ENCODE assay signal across 10 cellular contexts in genomic region chr3:42975955-42976354, GRCh38. TPM values are rescaled to one million over a fixed set of nuclear protein-coding genes. Genes with fewer than 3 reads are reported as not detected.
"Had no signal": no experiment of that assay in that cellular context is flagged by ENCODE, and none has a peak within 500 bp of the region (broad histone marks: within the 10 kb centered on the region; RNA-seq: fewer than 3 reads in every experiment).

No MANE protein-coding gene starts in this region.

- H3K9ac ChIP-seq: GM23248 had no signal

- H2AFZ ChIP-seq: GM23248 had no signal

- ATAC-seq: HCT116 had no signal

- H3K4me3 ChIP-seq: GM23248, HAP-1 had no signal

- H3K27ac ChIP-seq: GM23248 had no signal

- H3K36me3 ChIP-seq: HAP-1 had no signal

- H3K27ac Mint-ChIP-seq: H9, HFFc6 had no signal

- H3K4me3 Mint-ChIP-seq: H9, HFFc6 had no signal

- DNase-seq: GM23248, GOT3, H7, H9, HCEC 1CT, HFFc6 had no signal

- FAIRE-seq: H1, H54 had no signal

RNA-seq across cellular contexts. Expression of gene GASK1A, which starts 3.2 kb away (rescaled TPM):
- total RNA-seq: HFFc6 had no signal
